Comparison of ENCODE assay signal across 3 cellular contexts in genomic region chr5:176638437-176638836, GRCh38.
TF ChIP-seq lines count a peak whose summit lies in the region.

No MANE protein-coding gene starts in this region.

TF ChIP-seq in HEK293, 187 proteins besides CTCF, POLR2A, EP300 and RAD21:
- TF ChIP-seq ZNF791 (tag by site-specific recombination; IDR thresholded peaks at IDR 0.05) (no peak), ZNF623 (tag by site-specific recombination; IDR thresholded peaks at IDR 0.05) (peak; percentile 96)
TF ChIP-seq in HEK293: peak in this region for 1.

TF ChIP-seq in K562, 482 proteins besides CTCF, POLR2A, EP300 and RAD21:
- TF ChIP-seq LEF1 (IDR thresholded peaks at IDR 0.05) = no peak
- 0 out of 4 replicates have a peak, but pooled peaks of 1 of the 2 experiments have one; percentile 9 for TF ChIP-seq KDM1A (IDR thresholded peaks at IDR 0.05)
- TF ChIP-seq MCM5 (IDR thresholded peaks at IDR 0.05; ENCODE audit: low read depth) = no peak
- peak; percentile 88 for TF ChIP-seq RBM25 (IDR thresholded peaks at IDR 0.05; ENCODE audit: low read depth, low read length, severe bottlenecking)
- TF ChIP-seq TAF9B (IDR thresholded peaks at IDR 0.05; ENCODE audit: partially characterized antibody) = no peak
- no peak for TF ChIP-seq XRCC3 (IDR thresholded peaks at IDR 0.05)
- no peak for TF ChIP-seq BACH1 (tag; IDR thresholded peaks at IDR 0.05)
- no peak for TF ChIP-seq ZNF561 (CRISPR knock-in tag; conservative IDR thresholded peaks at IDR 0.05)
- no peak for TF ChIP-seq FOXM1 (IDR thresholded peaks at IDR 0.05; ENCODE audit: low read depth)
- no peak for TF ChIP-seq FOXM1 (CRISPR knock-in tag; IDR thresholded peaks at IDR 0.05; ENCODE audit: low read depth)
- TF ChIP-seq ZNF445 (CRISPR knock-in tag; IDR thresholded peaks at IDR 0.05; ENCODE audit: low read depth) = no peak
- TF ChIP-seq YY1 (IDR thresholded peaks at IDR 0.05; ENCODE audit: borderline replicate concordance in 1 of 3, control insufficient read depth in 1 of 3, extremely low read depth in 1 of 3, insufficient read depth in 3 of 3, insufficient read length in 1 of 3, insufficient replicate concordance in 2 of 3, low read depth in 1 of 3, low read length in 2 of 3) = no peak
- TF ChIP-seq RBM34 (IDR thresholded peaks at IDR 0.05; ENCODE audit: borderline replicate concordance, insufficient read depth, low read length) = no peak
- TF ChIP-seq SMARCA5 (IDR thresholded peaks at IDR 0.05) = peak; percentile 64; the same call in 1 of the 2 replicates
- no peak for TF ChIP-seq ZSCAN29 (IDR thresholded peaks at IDR 0.05)
- no peak for TF ChIP-seq DMBX1 (CRISPR knock-in tag; IDR thresholded peaks at IDR 0.05; ENCODE audit: borderline replicate concordance)
- TF ChIP-seq SMARCB1 (IDR thresholded peaks at IDR 0.05; ENCODE audit: insufficient read length, low read depth) = no peak
- no peak for TF ChIP-seq AFF4 (CRISPR knock-in tag; IDR thresholded peaks at IDR 0.05)
- TF ChIP-seq ZNF232 (CRISPR knock-in tag; IDR thresholded peaks at IDR 0.05) = no peak
- TF ChIP-seq ZNF3 (CRISPR knock-in tag; IDR thresholded peaks at IDR 0.05) = 0 out of 2 replicates have a peak, but pooled peaks have one; percentile 22
- no peak for TF ChIP-seq PCBP1 (IDR thresholded peaks at IDR 0.05; ENCODE audit: low read depth, low read length, poor library complexity, severe bottlenecking)
- no peak for TF ChIP-seq HOXB6 (CRISPR knock-in tag; IDR thresholded peaks at IDR 0.05; ENCODE audit: borderline replicate concordance)
- no peak for TF ChIP-seq ZEB2 (IDR thresholded peaks at IDR 0.05)
- no peak for TF ChIP-seq ZNF785 (CRISPR knock-in tag; IDR thresholded peaks at IDR 0.05)
- TF ChIP-seq CHD2 (IDR thresholded peaks at IDR 0.05; ENCODE audit: low read depth, low read length) = no peak
- TF ChIP-seq MEF2D (tag; conservative IDR thresholded peaks at IDR 0.05; ENCODE audit: low read depth) = no peak
- no peak for TF ChIP-seq SLC30A9 (CRISPR knock-in tag; IDR thresholded peaks at IDR 0.05)
- TF ChIP-seq GATAD2A (IDR thresholded peaks at IDR 0.05) = no peak
- no peak for TF ChIP-seq ZNF583 (CRISPR knock-in tag; IDR thresholded peaks at IDR 0.05)
- TF ChIP-seq BCOR (IDR thresholded peaks at IDR 0.05) = peak; percentile 45; the same call in 1 of the 2 replicates
TF ChIP-seq in K562: peak in this region for 5.

TF ChIP-seq in SK-N-SH treated with all-trans-retinoic acid at 6 μM for 48 hours, 23 proteins besides CTCF, POLR2A, EP300 and RAD21:
- no peak for TF ChIP-seq TSHZ2 (CRISPR knock-in tag; IDR thresholded peaks at IDR 0.05)
- TF ChIP-seq PATZ1 (CRISPR knock-in tag; IDR thresholded peaks at IDR 0.05; ENCODE audit: borderline replicate concordance) = no peak
- no peak for TF ChIP-seq ESRRG (CRISPR knock-in tag; IDR thresholded peaks at IDR 0.05)
- TF ChIP-seq ZNF8 (CRISPR knock-in tag; IDR thresholded peaks at IDR 0.05) = no peak
- no peak for TF ChIP-seq ZFP30 (CRISPR knock-in tag; IDR thresholded peaks at IDR 0.05)
- TF ChIP-seq TCF4 (CRISPR knock-in tag; IDR thresholded peaks at IDR 0.05; ENCODE audit: borderline replicate concordance) = no peak
- no peak for TF ChIP-seq POU6F1 (CRISPR knock-in tag; IDR thresholded peaks at IDR 0.05; ENCODE audit: borderline replicate concordance, low read depth)
- TF ChIP-seq RARB (CRISPR knock-in tag; IDR thresholded peaks at IDR 0.05) = no peak
- no peak for TF ChIP-seq CSRNP3 (CRISPR knock-in tag; IDR thresholded peaks at IDR 0.05)
